16 cellular contexts compared by ENCODE assay signal in the genomic region with DNA sequence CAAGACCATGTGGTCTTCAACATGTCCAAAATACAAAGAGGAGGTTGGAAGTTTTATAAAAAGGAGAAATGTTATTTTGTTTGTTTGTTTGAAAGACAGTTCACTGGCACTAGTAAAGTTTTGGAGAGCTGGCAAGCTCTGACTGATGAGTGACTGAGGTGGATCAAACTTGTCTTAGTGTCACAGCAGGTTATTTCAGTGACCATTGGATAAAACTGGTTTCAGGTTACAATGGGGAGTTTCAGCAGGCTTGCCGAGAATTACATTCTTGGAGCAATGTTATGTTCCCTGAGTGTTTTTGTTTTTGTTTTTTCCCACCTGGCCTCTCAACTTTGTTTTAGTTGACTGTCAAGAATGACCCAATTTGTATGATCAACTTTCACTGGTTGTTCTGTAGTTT.
"Had no signal": no experiment of that assay in that cellular context is flagged by ENCODE, and none has a peak within 500 bp of the region (broad histone marks: within the 10 kb centered on the region; RNA-seq: fewer than 3 reads in every experiment).

No MANE protein-coding gene starts in this region.

- H3K27me3 ChIP-seq: esophagus squamous epithelium, hepatocyte, pancreas had no signal

- H3K4me1 ChIP-seq: esophagus squamous epithelium, foreskin keratinocyte, pancreas had no signal

- H3K4me2 ChIP-seq: hepatocyte, smooth muscle cell had no signal

- H3K4me3 ChIP-seq: esophagus squamous epithelium, hepatocyte, pancreas, smooth muscle cell had no signal

- DNase-seq: cerebellar nuclear complex; effector memory CD8-positive, alpha-beta T cell; esophagus squamous epithelium; foreskin keratinocyte; head of caudate nucleus; left colon; naive thymus-derived CD4-positive, alpha-beta T cell; occipital lobe; pancreas; right cardiac atrium; stimulated activated CD4-positive, alpha-beta T cell treated with anti-CD3 and anti-CD28 coated beads, Interleukin-2, amount 100 ng/mL, for 48 hours; stimulated activated naive CD4-positive, alpha-beta T cell treated with Interleukin-2 at 50 U/mL for 16 hours had no signal

- H3K79me2 ChIP-seq: hepatocyte had no signal

- ATAC-seq: effector memory CD8-positive, alpha-beta T cell; foreskin keratinocyte; left colon; naive thymus-derived CD4-positive, alpha-beta T cell; pancreas; right cardiac atrium had no signal

- H2AFZ ChIP-seq: hepatocyte had no signal

- H3K9me3 ChIP-seq: esophagus squamous epithelium, pancreas had no signal

- H3K36me3 ChIP-seq: esophagus squamous epithelium, pancreas had no signal

- FAIRE-seq: colon, pancreas, urothelium cell line had no signal

- H3K27ac ChIP-seq: esophagus squamous epithelium, foreskin keratinocyte, hepatocyte, pancreas had no signal
